12 cellular contexts compared by ENCODE assay signal in genomic region chr7:100824499-100825214, GRCh38. TPM values are rescaled to one million over a fixed set of nuclear protein-coding genes. Genes with fewer than 3 reads are reported as not detected.
DNase-seq lines count a peak whose midpoint lies in the region; ATAC-seq, FAIRE-seq and TF ChIP-seq lines count a peak whose summit lies in the region.
"Had no signal": no experiment of that assay in that cellular context is flagged by ENCODE, and none has a peak within 500 bp of the region (broad histone marks: within the 10 kb centered on the region; RNA-seq: fewer than 3 reads in every experiment).

No MANE protein-coding gene starts in this region.

- no peak for ATAC-seq in K562
- no peak for ATAC-seq in GM21367 (IDR thresholded peaks at IDR 0.05; ENCODE audit: unreplicated experiment)

- TF ChIP-seq CTCF in Calu3 (IDR thresholded peaks at IDR 0.05; ENCODE audit: unreplicated experiment) (no peak), K562 (IDR thresholded peaks at IDR 0.05 in 2 of 3, conservative IDR thresholded peaks at IDR 0.05 in 1 of 3; ENCODE audit: insufficient read depth in 2 of 3, low read depth in 1 of 3, low read length in 3 of 3) (no peak), kidney (IDR thresholded peaks at IDR 0.05; ENCODE audit: borderline replicate concordance, extremely low read depth, insufficient read depth) (no peak)

- POLR2A ChIA-PET in K562 (lab: Yijun Ruan, JAX): interaction anchor here (0.7 to 1.6 kb wide), 2 partner anchors 19 to 119 kb away, joined by 3 to 4 read pairs; partner anchors contain the start of gene POP7

- H3K4me3 Mint-ChIP-seq in Calu3 (ENCODE audit: low read depth, unreplicated experiment): peak overlapping the region; percentile 92
- H3K4me3 Mint-ChIP-seq: activated naive CD4-positive, alpha-beta T cell treated with anti-CD3 and anti-CD28 coated beads, Interleukin-2, amount 10 ng/mL, durations not matched to agents 7 days and 5 days; natural killer cell had no signal

- H3K36me3 ChIP-seq in K562 (ENCODE audit: control insufficient read depth, insufficient read depth, low read length): peaks cover 49% of the 10 kb centered on the region; the same call in 2 of the 3 replicates
- H3K36me3 ChIP-seq in iPS-20b (ENCODE audit: insufficient read depth, low read depth, low read length): peaks cover 50% of the 10 kb centered on the region
- H3K36me3 ChIP-seq in kidney (ENCODE audit: control insufficient read depth in 1 of 2, insufficient read depth in 2 of 2, low read length in 2 of 2): peaks cover 5 to 19% of the 10 kb centered on the region in 2 donors
- H3K36me3 ChIP-seq: WERI-Rb-1 had no signal

- DNase-seq in Calu3 (no peak), K562 (ENCODE audit: extremely low read depth in 1 of 4, low spot score in 3 of 4) (peak in 1 of 4 experiments; percentile 22), skeletal muscle cell (ENCODE audit: low read depth) (no peak), kidney (no peak), cerebellar cortex (ENCODE audit: low spot score) (no peak)
- DNase-seq in activated CD4-positive, CD25-positive, alpha-beta regulatory T cell (lab: John Stamatoyannopoulos, UW): no peak
- DNase-seq: activated naive CD4-positive, alpha-beta T cell treated with anti-CD3 and anti-CD28 coated beads, Interleukin-2, amount 10 ng/mL, durations not matched to agents 7 days and 5 days; natural killer cell; NCI-H1105; WERI-Rb-1 had no signal

- FAIRE-seq in K562 (lab: Jason Lieb, UNC) (no peak), kidney (lab: Jason Lieb, UNC) (no peak)

- H4K20me1 ChIP-seq in K562 (replicated peaks; ENCODE audit: control insufficient read depth, insufficient read depth, low read length): peaks cover 9% of the 10 kb centered on the region; the same call in 1 of the 2 replicates

- H3K27ac Mint-ChIP-seq in Calu3 (ENCODE audit: unreplicated experiment): no peak overlapping the region
- H3K27ac Mint-ChIP-seq: activated naive CD4-positive, alpha-beta T cell treated with anti-CD3 and anti-CD28 coated beads, Interleukin-2, amount 10 ng/mL, durations not matched to agents 7 days and 5 days; natural killer cell had no signal

- peak overlapping the region; percentile 98 for H3K4me2 ChIP-seq in K562 (ENCODE audit: insufficient read depth, low read length)

- H3K4me3 ChIP-seq in K562: peak overlapping the region; percentile 71; the same call in 1 of the 2 replicates
- H3K4me3 ChIP-seq in iPS-20b (ENCODE audit: low read length): peak overlapping the region; percentile 96
- H3K4me3 ChIP-seq in skeletal muscle cell (ENCODE audit: low read depth, low read length): peak overlapping the region; percentile 84
- peak overlapping the region in 1 of 2 donors; percentile 79 for H3K4me3 ChIP-seq in kidney (ENCODE audit: low read length in 2 of 2)

- H3K9me3 ChIP-seq in K562 (replicated peaks; ENCODE audit: control insufficient read depth, insufficient read depth, low read depth, low read length) (no peaks in the 10 kb centered on the region), iPS-20b (ENCODE audit: insufficient read depth, low read depth, low read length) (no peaks in the 10 kb centered on the region), kidney (ENCODE audit: control insufficient read depth in 1 of 2, low read length in 2 of 2) (no peaks in the 10 kb centered on the region)

- H3K9me3 Mint-ChIP-seq in Calu3 (ENCODE audit: low read depth, unreplicated experiment): no peaks in the 10 kb centered on the region
- H3K9me3 Mint-ChIP-seq: activated naive CD4-positive, alpha-beta T cell treated with anti-CD3 and anti-CD28 coated beads, Interleukin-2, amount 10 ng/mL, durations not matched to agents 7 days and 5 days; natural killer cell had no signal

- peaks cover 20% of the 10 kb centered on the region for H3K4me1 Mint-ChIP-seq in Calu3 (ENCODE audit: low read depth, unreplicated experiment)

- TF ChIP-seq EP300 in K562 (IDR thresholded peaks at IDR 0.05; ENCODE audit: low read length): no peak

- no peak overlapping the region for H2AFZ ChIP-seq in K562 (ENCODE audit: low read depth, low read length)

- H3K9ac ChIP-seq in K562 (ENCODE audit: insufficient read depth in 1 of 2, low read depth in 2 of 2, low read length in 2 of 2): peak overlapping the region; percentile 61 to 88
- peak overlapping the region; percentile 94; the same call in 1 of the 2 replicates for H3K9ac ChIP-seq in iPS-20b (ENCODE audit: low read depth, low read length)
- H3K9ac ChIP-seq in kidney (ENCODE audit: low read length in 2 of 2): peak overlapping the region in 1 of 2 donors; percentile 85

- in situ Hi-C loops in K562 (cut with MboI): no loop called here

- peaks cover 4% of the 10 kb centered on the region for H3K9me1 ChIP-seq in K562 (ENCODE audit: control insufficient read depth, insufficient read depth, low read length)

- H3K4me1 ChIP-seq in K562 (replicated peaks in 1 of 2; ENCODE audit: control insufficient read depth in 2 of 2, insufficient read depth in 2 of 2, low read length in 2 of 2) (peaks cover 17 to 68% of the 10 kb centered on the region in 2 experiments; a peak in 4 of 5 replicates), iPS-20b (ENCODE audit: insufficient read depth, low read length) (peaks cover 7% of the 10 kb centered on the region; the same call in 1 of the 2 replicates), kidney (ENCODE audit: control insufficient read depth in 1 of 2, insufficient read depth in 1 of 2, low read depth in 1 of 2, low read length in 2 of 2) (no peaks in the 10 kb centered on the region)

- no TSS peak for BruUV-seq in Calu3 (replicated peaks; lab: Mats Ljungman, UMichigan)
- BruUV-seq in K562 (replicated peaks; lab: Mats Ljungman, UMichigan): no TSS peak

- H3K27me3 ChIP-seq in K562 (ENCODE audit: control insufficient read depth in 2 of 2, insufficient read depth in 2 of 2, low read length in 2 of 2) (no peaks in the 10 kb centered on the region), iPS-20b (ENCODE audit: insufficient read depth, low read length) (no peaks in the 10 kb centered on the region)

- no peak for TF ChIP-seq RAD21 in K562 (CRISPR knock-in tag; conservative IDR thresholded peaks at IDR 0.05 in 1 of 2, IDR thresholded peaks at IDR 0.05 in 1 of 2)

- peaks cover 56% of the 10 kb centered on the region for H3K36me3 Mint-ChIP-seq in Calu3 (ENCODE audit: insufficient read depth, unreplicated experiment)
- H3K36me3 Mint-ChIP-seq: natural killer cell had no signal

- H3K27ac ChIP-seq in K562 (ENCODE audit: extremely low read depth, low read depth, low read length): no peak overlapping the region
- H3K27ac ChIP-seq in iPS-20b (ENCODE audit: low read length): no peak overlapping the region
- no peak overlapping the region for H3K27ac ChIP-seq in kidney (ENCODE audit: low read depth in 2 of 2, low read length in 2 of 2)
- H3K27ac ChIP-seq: WERI-Rb-1 had no signal

- intact Hi-C loops in Calu3 (cut with micrococcal nuclease; ENCODE audit: unreplicated experiment) (loop anchor here (2.0 kb wide), 1 partner anchor 22 kb away; no protein-coding TSS in a partner anchor), K562 (cut with micrococcal nuclease) (no loop called here), kidney (cut with DNase I) (no loop called here)

- CTCF ChIA-PET in Calu3 (lab: Charles Lee) (no interaction called here), K562 (lab: Yijun Ruan, JAX; ENCODE audit: low intra/inter-chr PET ratio) (no interaction called here)

- TF ChIP-seq POLR2A in K562 (conservative IDR thresholded peaks at IDR 0.05): no peak

- H3K27me3 Mint-ChIP-seq in Calu3 (ENCODE audit: unreplicated experiment): no peaks in the 10 kb centered on the region

- WGBS in K562 (ENCODE audit: insufficient coverage, low coverage, missing lambda C conversion rate): 78% methylated on average over 16 of the region's 18 CpGs

- H3K79me2 ChIP-seq in K562 (ENCODE audit: control insufficient read depth, insufficient read depth, low read length): peaks cover 55% of the 10 kb centered on the region

RNA-seq across cellular contexts. Expression of gene EPHB4, which starts 2.7 kb away (rescaled TPM):
- total RNA-seq in Calu3 (2022) (63.7 and 72.4 TPM in 2 replicates), K562 (2014; rRNA removed) (65.2 and 85.5 TPM in 2 replicates), K562 (2014; rRNA removed; fragmentation: Illumina TruSeq; extraction: Trizol) (26.4 and 34.2 TPM in 2 replicates), K562 (2015; rRNA removed; fragmentation: Illumina TruSeq; extraction: Trizol) (44.9 and 45.9 TPM in 2 replicates), K562 (2021) (81.5 and 82.1 TPM in 2 replicates), kidney (65.5 TPM)
- 106 and 250 TPM in 2 replicates for total RNA-seq in K562 (2011; cell fraction: chromatin; rRNA removed; ENCODE audit: low replicate concordance)
- 202 and 205 TPM in 2 replicates for total RNA-seq in K562 (2011; cell fraction: nucleolus; rRNA removed)
- 138 and 149 TPM in 2 replicates for total RNA-seq in K562 (2011; cell fraction: nucleoplasm; rRNA removed)
- polyA plus RNA-seq in K562 (2011; rRNA removed) (37.7 and 37.9 TPM in 2 replicates), K562 (2014; fragmentation: Illumina TruSeq; extraction: Trizol) (36.4 and 55.3 TPM in 2 replicates), K562 (2014; fragmentation: Nextera tagmentation; extraction: Ambion mirVana) (1 to 10 TPM; 1.2 to 1.5 TPM), K562 (2014; rRNA removed) (47.0 and 50.6 TPM in 2 replicates), kidney (ENCODE audit: insufficient read depth, low read depth, low replicate concordance) (33.2 TPM)
- 44.9 and 59.3 TPM in 2 replicates for polyA plus RNA-seq in K562 (2011; cell fraction: cytosol; rRNA removed)
- polyA plus RNA-seq in K562 (2011; cell fraction: nucleus; rRNA removed): 50.6 and 88.1 TPM in 2 replicates
- polyA plus RNA-seq in K562 (2012): 38.4 and 60.7 TPM in 2 replicates
- 45.6 and 89.1 TPM in 2 replicates for polyA minus RNA-seq in K562 (2011; rRNA and poly(A)+ RNA removed)
- 46.9 and 57.9 TPM in 2 replicates for polyA minus RNA-seq in K562 (2011; cell fraction: cytosol; rRNA and poly(A)+ RNA removed)
- 28.0 and 29.8 TPM in 2 replicates for polyA minus RNA-seq in K562 (2011; cell fraction: nucleus; rRNA and poly(A)+ RNA removed)

RNA-seq across cellular contexts. Expression of gene SLC12A9, which starts 27.9 kb away (rescaled TPM):
- total RNA-seq in Calu3 (2022): 29.9 and 36.6 TPM in 2 replicates
- total RNA-seq in K562 (2011; cell fraction: chromatin; rRNA removed; ENCODE audit: low replicate concordance): 27.9 and 65.1 TPM in 2 replicates
- total RNA-seq in K562 (2011; cell fraction: nucleolus; rRNA removed): 41.7 and 43.0 TPM in 2 replicates
- total RNA-seq in K562 (2011; cell fraction: nucleoplasm; rRNA removed): 36.7 and 51.5 TPM in 2 replicates
- total RNA-seq in K562 (2014; rRNA removed): 10.7 and 13.8 TPM in 2 replicates
- 3.3 and 6.1 TPM in 2 replicates for total RNA-seq in K562 (2014; rRNA removed; fragmentation: Illumina TruSeq; extraction: Trizol)
- total RNA-seq in K562 (2015; rRNA removed; fragmentation: Illumina TruSeq; extraction: Trizol): 7.9 and 10.7 TPM in 2 replicates
- total RNA-seq in K562 (2021): 18.7 and 20.2 TPM in 2 replicates
- 8.4 and 10.6 TPM in 2 replicates for polyA plus RNA-seq in K562 (2011; rRNA removed)
- polyA plus RNA-seq in K562 (2011; cell fraction: cytosol; rRNA removed): 7.7 and 17.8 TPM in 2 replicates
- 38.4 and 65.5 TPM in 2 replicates for polyA plus RNA-seq in K562 (2011; cell fraction: nucleus; rRNA removed)
- polyA plus RNA-seq in K562 (2012): 14.9 and 15.6 TPM in 2 replicates
- 11.7 and 13.7 TPM in 2 replicates for polyA plus RNA-seq in K562 (2014; fragmentation: Illumina TruSeq; extraction: Trizol)
- polyA plus RNA-seq in K562 (2014; fragmentation: Nextera tagmentation; extraction: Ambion mirVana): under 1 TPM; 0.06 to 0.17 TPM
- 14.6 and 15.6 TPM in 2 replicates for polyA plus RNA-seq in K562 (2014; rRNA removed)
- 3.3 and 4.6 TPM in 2 replicates for polyA minus RNA-seq in K562 (2011; rRNA and poly(A)+ RNA removed)
- 8.4 and 8.9 TPM in 2 replicates for polyA minus RNA-seq in K562 (2011; cell fraction: cytosol; rRNA and poly(A)+ RNA removed)
- polyA minus RNA-seq in K562 (2011; cell fraction: nucleus; rRNA and poly(A)+ RNA removed): 5.8 and 7.0 TPM in 2 replicates
- 29.9 TPM for total RNA-seq in kidney
- polyA plus RNA-seq in kidney (ENCODE audit: insufficient read depth, low read depth, low replicate concordance): 19.7 TPM

RNA-seq across cellular contexts. Expression of gene TRIP6, which starts 42.5 kb away (rescaled TPM):
- total RNA-seq in Calu3 (2022) (50.0 and 63.5 TPM in 2 replicates), K562 (2014; rRNA removed) (104 and 108 TPM in 2 replicates), K562 (2014; rRNA removed; fragmentation: Illumina TruSeq; extraction: Trizol) (28.3 and 28.9 TPM in 2 replicates), K562 (2015; rRNA removed; fragmentation: Illumina TruSeq; extraction: Trizol) (85.7 and 90.5 TPM in 2 replicates), K562 (2021) (141 and 148 TPM in 2 replicates), kidney (74.4 TPM)
- 66.0 and 118 TPM in 2 replicates for total RNA-seq in K562 (2011; cell fraction: chromatin; rRNA removed; ENCODE audit: low replicate concordance)
- total RNA-seq in K562 (2011; cell fraction: nucleolus; rRNA removed): 92.2 and 99.2 TPM in 2 replicates
- total RNA-seq in K562 (2011; cell fraction: nucleoplasm; rRNA removed): 66.9 and 80.3 TPM in 2 replicates
- polyA plus RNA-seq in K562 (2011; rRNA removed) (48.5 and 54.0 TPM in 2 replicates), K562 (2014; fragmentation: Illumina TruSeq; extraction: Trizol) (35.6 and 78.2 TPM in 2 replicates), K562 (2014; fragmentation: Nextera tagmentation; extraction: Ambion mirVana) (10 to 100 TPM in 1 of 2 experiments, 1 to 10 TPM in 1; 5.9 to 12.0 TPM), K562 (2014; rRNA removed) (103 and 112 TPM in 2 replicates), kidney (ENCODE audit: insufficient read depth, low read depth, low replicate concordance) (92.6 TPM)
- 55.2 and 103 TPM in 2 replicates for polyA plus RNA-seq in K562 (2011; cell fraction: cytosol; rRNA removed)
- polyA plus RNA-seq in K562 (2011; cell fraction: nucleus; rRNA removed): 104 and 125 TPM in 2 replicates
- polyA plus RNA-seq in K562 (2012): 96.4 and 111 TPM in 2 replicates
- 16.6 and 36.4 TPM in 2 replicates for polyA minus RNA-seq in K562 (2011; rRNA and poly(A)+ RNA removed)
- 27.3 and 36.2 TPM in 2 replicates for polyA minus RNA-seq in K562 (2011; cell fraction: cytosol; rRNA and poly(A)+ RNA removed)
- 31.2 and 31.5 TPM in 2 replicates for polyA minus RNA-seq in K562 (2011; cell fraction: nucleus; rRNA and poly(A)+ RNA removed)

RNA-seq across cellular contexts. Expression of gene SRRT, which starts 50.2 kb away (rescaled TPM):
- 151 and 157 TPM in 2 replicates for total RNA-seq in Calu3 (2022)
- 448 and 751 TPM in 2 replicates for total RNA-seq in K562 (2011; cell fraction: chromatin; rRNA removed; ENCODE audit: low replicate concordance)
- 282 and 327 TPM in 2 replicates for total RNA-seq in K562 (2011; cell fraction: nucleolus; rRNA removed)
- total RNA-seq in K562 (2011; cell fraction: nucleoplasm; rRNA removed): 310 and 324 TPM in 2 replicates
- total RNA-seq in K562 (2014; rRNA removed): 155 and 156 TPM in 2 replicates
- total RNA-seq in K562 (2014; rRNA removed; fragmentation: Illumina TruSeq; extraction: Trizol): 51.8 and 71.6 TPM in 2 replicates
- total RNA-seq in K562 (2015; rRNA removed; fragmentation: Illumina TruSeq; extraction: Trizol): 80.6 and 84.4 TPM in 2 replicates
- 238 and 263 TPM in 2 replicates for total RNA-seq in K562 (2021)
- polyA plus RNA-seq in K562 (2011; rRNA removed): 36.5 and 68.2 TPM in 2 replicates
- polyA plus RNA-seq in K562 (2011; cell fraction: cytosol; rRNA removed): 31.1 and 47.3 TPM in 2 replicates
- 397 and 581 TPM in 2 replicates for polyA plus RNA-seq in K562 (2011; cell fraction: nucleus; rRNA removed)
- polyA plus RNA-seq in K562 (2012): 151 and 218 TPM in 2 replicates
- polyA plus RNA-seq in K562 (2014; fragmentation: Illumina TruSeq; extraction: Trizol): 143 and 145 TPM in 2 replicates
- 10 to 100 TPM; 10.3 to 16.7 TPM for polyA plus RNA-seq in K562 (2014; fragmentation: Nextera tagmentation; extraction: Ambion mirVana)
- polyA plus RNA-seq in K562 (2014; rRNA removed): 140 and 171 TPM in 2 replicates
- 33.4 and 36.1 TPM in 2 replicates for polyA minus RNA-seq in K562 (2011; rRNA and poly(A)+ RNA removed)
- polyA minus RNA-seq in K562 (2011; cell fraction: cytosol; rRNA and poly(A)+ RNA removed): 63.2 and 87.3 TPM in 2 replicates
- polyA minus RNA-seq in K562 (2011; cell fraction: nucleus; rRNA and poly(A)+ RNA removed): 122 and 159 TPM in 2 replicates
- total RNA-seq in kidney: 127 TPM
- polyA plus RNA-seq in kidney (ENCODE audit: insufficient read depth, low read depth, low replicate concordance): 58.2 TPM
